ENCODE assay signal across 1 cellular context in the genomic region with DNA sequence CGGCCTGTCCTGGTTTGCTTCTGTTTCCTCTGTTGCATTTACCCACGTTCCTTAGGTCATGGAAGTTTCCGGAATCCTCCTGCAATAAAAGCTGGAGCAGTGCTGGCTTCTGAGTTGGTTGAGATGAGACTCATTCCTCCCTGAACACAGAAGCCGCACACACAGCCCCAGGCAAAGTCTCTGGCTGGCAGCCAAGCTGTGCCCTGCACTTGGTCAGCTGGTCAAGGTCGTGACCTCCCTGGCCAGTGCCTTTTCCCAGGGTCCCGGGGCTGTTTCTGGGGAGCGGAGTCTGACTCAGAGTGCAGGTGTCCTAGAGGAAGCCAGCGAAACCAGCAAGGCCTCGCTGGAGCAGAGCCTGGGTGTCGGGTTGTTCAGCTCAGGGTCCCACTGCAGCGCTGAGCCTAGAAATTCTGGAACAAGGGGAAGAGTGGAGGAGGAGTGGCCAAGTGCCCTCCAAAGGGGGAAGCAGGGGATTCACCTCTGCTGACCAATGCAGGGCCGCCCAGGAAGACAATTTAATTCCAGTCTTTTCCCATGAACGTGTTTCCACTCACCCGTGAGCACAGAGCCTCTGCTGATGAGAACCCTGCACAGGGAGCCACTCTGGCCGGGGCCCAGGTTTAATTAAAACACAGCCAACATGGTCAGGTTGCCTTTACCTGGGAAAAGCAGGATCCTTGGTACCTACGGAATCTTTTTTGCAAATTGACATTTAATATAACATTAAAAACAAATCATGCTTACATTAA.
TF ChIP-seq lines count a peak whose summit lies in the region.

No MANE protein-coding gene starts in this region.

TF ChIP-seq in H1, 55 proteins besides CTCF, POLR2A, EP300 and RAD21:
- TF ChIP-seq ASH2L (IDR thresholded peaks at IDR 0.05; ENCODE audit: low read length): no peak
- no peak for TF ChIP-seq NRF1 (IDR thresholded peaks at IDR 0.05; ENCODE audit: low read depth, low read length)
- no peak for TF ChIP-seq PHF8 (conservative IDR thresholded peaks at IDR 0.05; ENCODE audit: low read depth, low read length)
- TF ChIP-seq GABPA (IDR thresholded peaks at IDR 0.05; ENCODE audit: borderline replicate concordance, insufficient read depth, low read length): no peak
- TF ChIP-seq RBBP5 (IDR thresholded peaks at IDR 0.05; ENCODE audit: borderline replicate concordance, low read depth, low read length): no peak
- no peak for TF ChIP-seq CREB1 (IDR thresholded peaks at IDR 0.05)
- no peak for TF ChIP-seq CHD2 (IDR thresholded peaks at IDR 0.05; ENCODE audit: low read length)
- no peak for TF ChIP-seq TEAD4 (IDR thresholded peaks at IDR 0.05; ENCODE audit: low read depth, low read length)
- TF ChIP-seq RFX5 (IDR thresholded peaks at IDR 0.05; ENCODE audit: borderline replicate concordance, low read depth, low read length): no peak
- TF ChIP-seq POLR2AphosphoS5 (IDR thresholded peaks at IDR 0.05; ENCODE audit: low read depth, low read length): no peak
- no peak for TF ChIP-seq CHD7 (IDR thresholded peaks at IDR 0.05; ENCODE audit: insufficient replicate concordance, low read length)
- no peak for TF ChIP-seq SRF (IDR thresholded peaks at IDR 0.05; ENCODE audit: low read depth, low read length)
- no peak for TF ChIP-seq KDM5A (IDR thresholded peaks at IDR 0.05; ENCODE audit: low read length)
- no peak for TF ChIP-seq TBP (IDR thresholded peaks at IDR 0.05; ENCODE audit: low read depth, low read length)
- no peak for TF ChIP-seq SIN3A (conservative IDR thresholded peaks at IDR 0.05 in 1 of 2, IDR thresholded peaks at IDR 0.05 in 1 of 2; ENCODE audit: low read depth in 1 of 2, low read length in 2 of 2)
- TF ChIP-seq SP1 (IDR thresholded peaks at IDR 0.05; ENCODE audit: low read depth, low read length): no peak
